ENCODE assay signal across 27 cellular contexts in genomic region chr7:152869677-152870051, GRCh38.
"Had no signal": no experiment of that assay in that cellular context is flagged by ENCODE, and none has a peak within 500 bp of the region (broad histone marks: within the 10 kb centered on the region; RNA-seq: fewer than 3 reads in every experiment).

No MANE protein-coding gene starts in this region.

- H3K27me3 ChIP-seq: colonic mucosa, gastrocnemius medialis, hepatocyte, left lung, pancreas, suprapubic skin, transverse colon, vagina had no signal

- H3K9me3 ChIP-seq: colonic mucosa, gastrocnemius medialis, left lung, lower lobe of right lung, pancreas, suprapubic skin, transverse colon, vagina had no signal

- H3K36me3 Mint-ChIP-seq: natural killer cell had no signal

- H3K4me1 ChIP-seq: colonic mucosa, gastrocnemius medialis, left lung, lower lobe of right lung, pancreas, suprapubic skin, transverse colon, vagina had no signal

- H3K4me3 Mint-ChIP-seq: dendritic cell treated with granulocyte-macrophage colony-stimulating factor and Interleukin-4, amounts not matched to agents 40 ng/mL and 50 ng/mL, for 4 days; endodermal cell; natural killer cell; stimulated activated naive CD8-positive, alpha-beta T cell treated with anti-CD3 and anti-CD28 coated beads, Interleukin-15, amount 100 ng/mL, for 72 hours had no signal

- FAIRE-seq: pancreas had no signal

- H3K9me3 Mint-ChIP-seq: dendritic cell treated with granulocyte-macrophage colony-stimulating factor and Interleukin-4, amounts not matched to agents 40 ng/mL and 50 ng/mL, for 4 days; endodermal cell; natural killer cell; stimulated activated naive CD8-positive, alpha-beta T cell treated with anti-CD3 and anti-CD28 coated beads, Interleukin-15, amount 100 ng/mL, for 72 hours had no signal

- H3K4me3 ChIP-seq: colonic mucosa, gastrocnemius medialis, hepatocyte, left lung, lower lobe of right lung, pancreas, smooth muscle cell, suprapubic skin, transverse colon, vagina had no signal

- H3K27ac ChIP-seq: colonic mucosa, epithelial cell of prostate, gastrocnemius medialis, hepatocyte, left lung, lower lobe of right lung, pancreas, suprapubic skin, transverse colon, vagina had no signal

- H3K27ac Mint-ChIP-seq: dendritic cell treated with granulocyte-macrophage colony-stimulating factor and Interleukin-4, amounts not matched to agents 40 ng/mL and 50 ng/mL, for 4 days; endodermal cell; natural killer cell had no signal

- H3K36me3 ChIP-seq: colonic mucosa, gastrocnemius medialis, left lung, lower lobe of right lung, pancreas, transverse colon, vagina had no signal

- H3K27me3 Mint-ChIP-seq: dendritic cell treated with granulocyte-macrophage colony-stimulating factor and Interleukin-4, amounts not matched to agents 40 ng/mL and 50 ng/mL, for 4 days; stimulated activated naive CD8-positive, alpha-beta T cell treated with anti-CD3 and anti-CD28 coated beads, Interleukin-15, amount 100 ng/mL, for 72 hours had no signal

- ATAC-seq: esophagus mucosa; gastrocnemius medialis; left cardiac atrium; left lung; pancreas; sciatic nerve; stimulated activated naive CD8-positive, alpha-beta T cell treated with anti-CD3 and anti-CD28 coated beads, Interleukin-15, amount 100 ng/mL, for 72 hours had no signal

- DNase-seq: colonic mucosa; effector CD8-positive, alpha-beta T cell; foreskin fibroblast; gastrocnemius medialis; left cardiac atrium; lower lobe of right lung; natural killer cell; occipital lobe; retina; stimulated activated CD4-positive, alpha-beta T cell treated with anti-CD3 and anti-CD28 coated beads, Interleukin-12 subunit alpha, Interleukin-12 subunit beta, amount 100 ng/mL, for 4 hours; stimulated activated CD4-positive, alpha-beta T cell treated with anti-CD3 and anti-CD28 coated beads, Interleukin-1b, Interleukin-23, amount 100 ng/mL, for 48 hours; stimulated activated CD4-positive, alpha-beta T cell treated with anti-CD3 and anti-CD28 coated beads, Interleukin-4, amount 100 ng/mL, for 1 hour; stimulated activated CD8-positive, alpha-beta memory T cell treated with anti-CD3 and anti-CD28 coated beads, Interleukin-4, amount 100 ng/mL, for 48 hours; stimulated activated naive CD4-positive, alpha-beta T cell; stimulated activated naive CD8-positive, alpha-beta T cell treated with anti-CD3 and anti-CD28 coated beads, Interleukin-15, amount 100 ng/mL, for 72 hours; transverse colon had no signal

- H3K4me1 Mint-ChIP-seq: endodermal cell; natural killer cell; stimulated activated naive CD8-positive, alpha-beta T cell treated with anti-CD3 and anti-CD28 coated beads, Interleukin-15, amount 100 ng/mL, for 72 hours had no signal
